Comparison of ENCODE assay signal across 1 cellular context in genomic region chr10:4965763-4966162, GRCh38.
TF ChIP-seq lines count a peak whose summit lies in the region.

No MANE protein-coding gene starts in this region.

TF ChIP-seq in A549, 52 proteins besides CTCF, POLR2A, EP300 and RAD21:
- TF ChIP-seq EHMT2 (IDR thresholded peaks at IDR 0.05; ENCODE audit: low read depth) (peak; percentile 79; the same call in 1 of the 2 replicates), HOXA7 (CRISPR knock-in tag; IDR thresholded peaks at IDR 0.05) (0 out of 2 replicates have a peak, but pooled peaks have one; percentile 43)
